ENCODE assay signal across 13 cellular contexts in genomic region chr1:53107570-53108322, GRCh38. TPM values are rescaled to one million over a fixed set of nuclear protein-coding genes. Genes with fewer than 3 reads are reported as not detected.
DNase-seq lines count a peak whose midpoint lies in the region; ATAC-seq and TF ChIP-seq lines count a peak whose summit lies in the region.
"Had no signal": no experiment of that assay in that cellular context is flagged by ENCODE, and none has a peak within 500 bp of the region (broad histone marks: within the 10 kb centered on the region; RNA-seq: fewer than 3 reads in every experiment).

No MANE protein-coding gene starts in this region.

- no peaks in the 10 kb centered on the region for H3K9me3 ChIP-seq in SK-N-SH
- peaks cover 0 to 9% (median 0%) of the 10 kb centered on the region in 11 donors for H3K9me3 ChIP-seq in heart right ventricle

- H3K9me2 ChIP-seq in SK-N-SH: no peaks in the 10 kb centered on the region

- H3K27me3 Mint-ChIP-seq in chondrocyte (ENCODE audit: low read depth): no peaks in the 10 kb centered on the region

- no peak overlapping the region for H3K4me3 Mint-ChIP-seq in chondrocyte (ENCODE audit: unreplicated experiment)
- H3K4me3 Mint-ChIP-seq in stimulated activated effector memory CD8-positive, alpha-beta T cell treated with anti-CD3 and anti-CD28 coated beads, Interleukin-12 subunit alpha, Interleukin-12 subunit beta, amount 100 ng/mL, for 72 hours: no peak overlapping the region

- peaks cover 48% of the 10 kb centered on the region for H3K4me1 Mint-ChIP-seq in chondrocyte (ENCODE audit: low read depth)
- peaks cover 42% of the 10 kb centered on the region for H3K4me1 Mint-ChIP-seq in stimulated activated effector memory CD8-positive, alpha-beta T cell treated with anti-CD3 and anti-CD28 coated beads, Interleukin-12 subunit alpha, Interleukin-12 subunit beta, amount 100 ng/mL, for 72 hours

- no peaks in the 10 kb centered on the region for H3K36me3 ChIP-seq in SK-N-SH (replicated peaks in 1 of 2; ENCODE audit: control insufficient read depth in 1 of 2, insufficient read depth in 2 of 2, low read length in 1 of 2)
- H3K36me3 ChIP-seq in heart right ventricle: no peaks in the 10 kb centered on the region

- H3K4me1 ChIP-seq in SK-N-SH (ENCODE audit: control insufficient read depth in 1 of 2, insufficient read depth in 2 of 2, low read depth in 1 of 2, low read length in 1 of 2) (peaks cover 13 to 17% of the 10 kb centered on the region in 2 experiments; a peak in 2 of 4 replicates), heart right ventricle (peaks cover 11 to 52% (median 30%) of the 10 kb centered on the region in 9 donors)

- no peaks in the 10 kb centered on the region for H3K27me3 ChIP-seq in SK-N-SH (ENCODE audit: insufficient read depth)
- no peaks in the 10 kb centered on the region for H3K27me3 ChIP-seq in heart right ventricle

- H3K4me2 ChIP-seq in SK-N-SH: no peak overlapping the region

- TF ChIP-seq CTCF in SK-N-SH (IDR thresholded peaks at IDR 0.05) (no peak), chondrocyte (IDR thresholded peaks at IDR 0.05) (no peak), heart right ventricle (IDR thresholded peaks at IDR 0.05) (no peak)

- H3K36me3 Mint-ChIP-seq in chondrocyte (ENCODE audit: low read depth): peaks cover 15% of the 10 kb centered on the region
- no peaks in the 10 kb centered on the region for H3K36me3 Mint-ChIP-seq in stimulated activated effector memory CD8-positive, alpha-beta T cell treated with anti-CD3 and anti-CD28 coated beads, Interleukin-12 subunit alpha, Interleukin-12 subunit beta, amount 100 ng/mL, for 72 hours

- H2AFZ ChIP-seq in SK-N-SH (ENCODE audit: low read depth): no peak overlapping the region

- H3K27ac ChIP-seq in SK-N-SH (ENCODE audit: low read depth in 2 of 2, low read length in 1 of 2): peak overlapping the region in 1 of 2 experiments; percentile 67; a peak in 2 of 4 replicates
- no peak overlapping the region for H3K27ac ChIP-seq in heart right ventricle

- no peaks in the 10 kb centered on the region for H4K20me1 ChIP-seq in SK-N-SH (ENCODE audit: insufficient read depth)

- H3K9me3 Mint-ChIP-seq in chondrocyte (ENCODE audit: low read depth): peaks cover 18% of the 10 kb centered on the region
- H3K9me3 Mint-ChIP-seq in stimulated activated effector memory CD8-positive, alpha-beta T cell treated with anti-CD3 and anti-CD28 coated beads, Interleukin-12 subunit alpha, Interleukin-12 subunit beta, amount 100 ng/mL, for 72 hours: no peaks in the 10 kb centered on the region

- POLR2A ChIA-PET in SK-N-SH (lab: Yijun Ruan, JAX): no interaction called here

- intact Hi-C loops in heart right ventricle (cut with DNase I): no loop called here

- peak in 1 of 2 experiments; percentile 30; a peak in 1 of 4 replicates for TF ChIP-seq EP300 in SK-N-SH (IDR thresholded peaks at IDR 0.05; ENCODE audit: borderline replicate concordance in 1 of 2, low read depth in 1 of 2, low read length in 1 of 2)

- no peak overlapping the region for H3K9ac ChIP-seq in SK-N-SH

- H3K79me2 ChIP-seq in SK-N-SH (ENCODE audit: insufficient read depth): no peaks in the 10 kb centered on the region

- peak overlapping the region; percentile 52 for H3K27ac Mint-ChIP-seq in chondrocyte (ENCODE audit: unreplicated experiment)
- peak overlapping the region; percentile 4 for H3K27ac Mint-ChIP-seq in stimulated activated effector memory CD8-positive, alpha-beta T cell treated with anti-CD3 and anti-CD28 coated beads, Interleukin-12 subunit alpha, Interleukin-12 subunit beta, amount 100 ng/mL, for 72 hours

- DNase-seq in SK-N-SH (no peak), NCI-H345 (lab: John Stamatoyannopoulos, UW) (peak; percentile 53), chondrocyte (ENCODE audit: low spot score) (no peak), pons (ENCODE audit: low spot score) (no peak), heart right ventricle (no peak)
- DNase-seq in stimulated activated effector memory CD8-positive, alpha-beta T cell treated with anti-CD3 and anti-CD28 coated beads, Interleukin-12 subunit alpha, Interleukin-12 subunit beta, amount 100 ng/mL, for 72 hours (ENCODE audit: low spot score in 2 of 2): no peak
- DNase-seq: activated CD8-positive, alpha-beta memory T cell treated with anti-CD3 and anti-CD28 coated beads, Interleukin-2, amount 50 U/mL, for 4 hours; effector CD4-positive, alpha-beta T cell; Karpas-422; kidney glomerular epithelial cell; RPMI8226 had no signal

- WGBS in SK-N-SH (ENCODE audit: low lambda C conversion rate): 73% methylated on average over 15 of the region's 15 CpGs
- WGBS in heart right ventricle, 2 donors: 77% methylated on average over 15 of the region's 15 CpGs

- no peak; the same call in 2 of the 3 replicates for ATAC-seq in SK-N-SH treated with all-trans-retinoic acid at 6 μM for 48 hours
- peak; percentile 24 for ATAC-seq in stimulated activated effector memory CD8-positive, alpha-beta T cell treated with anti-CD3 and anti-CD28 coated beads, Interleukin-12 subunit alpha, Interleukin-12 subunit beta, amount 100 ng/mL, for 72 hours
- no peak for ATAC-seq in GM21423 (IDR thresholded peaks at IDR 0.05; ENCODE audit: unreplicated experiment)
- no peak for ATAC-seq in heart right ventricle

- H3F3A ChIP-seq in SK-N-SH (replicated peaks; ENCODE audit: insufficient read depth): no peaks in the 10 kb centered on the region

- CTCF ChIA-PET in SK-N-SH (lab: Yijun Ruan, JAX): interaction anchor here (1.3 to 1.5 kb wide), 3 partner anchors 19 to 74 kb away, joined by 4 read pairs; no protein-coding TSS in a partner anchor

- no peak for TF ChIP-seq RAD21 in SK-N-SH (IDR thresholded peaks at IDR 0.05; ENCODE audit: low read length)

- H3K4me3 ChIP-seq in SK-N-SH (ENCODE audit: low read depth in 2 of 2, low read length in 1 of 2) (no peak overlapping the region), heart right ventricle (no peak overlapping the region)

TF ChIP-seq in SK-N-SH, 30 proteins besides CTCF, POLR2A, EP300 and RAD21:
- TF ChIP-seq GABPA (IDR thresholded peaks at IDR 0.05; ENCODE audit: low read depth): no peak
- peak; percentile 75 for TF ChIP-seq TCF12 (IDR thresholded peaks at IDR 0.05)
- TF ChIP-seq PBX3 (IDR thresholded peaks at IDR 0.05): peak; percentile 66
- no peak; the same call in 1 of the 2 replicates for TF ChIP-seq JUND (IDR thresholded peaks at IDR 0.05)
- no peak; the same call in 1 of the 2 replicates for TF ChIP-seq POLR2AphosphoS5 (IDR thresholded peaks at IDR 0.05; ENCODE audit: low read depth, low read length)

TF ChIP-seq in SK-N-SH treated with all-trans-retinoic acid at 6 μM for 48 hours, 23 proteins besides CTCF, POLR2A, EP300 and RAD21:
- no peak for TF ChIP-seq OSR1 (CRISPR knock-in tag; IDR thresholded peaks at IDR 0.05)
- no peak for TF ChIP-seq ZFP30 (CRISPR knock-in tag; IDR thresholded peaks at IDR 0.05)
- no peak for TF ChIP-seq ZNF70 (CRISPR knock-in tag; IDR thresholded peaks at IDR 0.05)

RNA-seq across cellular contexts. Expression of gene SLC1A7, which starts 34.7 kb away (rescaled TPM):
- not detected in 2 replicates for polyA plus RNA-seq in SK-N-SH (2012; rRNA removed)
- polyA plus RNA-seq in SK-N-SH (2012; cell fraction: cytosol; rRNA removed): not detected in 2 replicates
- 0.02 and 0.04 TPM in 2 replicates for polyA plus RNA-seq in SK-N-SH (2012; cell fraction: nucleus; rRNA removed)
- total RNA-seq in chondrocyte: not detected in 3 replicates
- total RNA-seq in heart right ventricle: 1 to 10 TPM in 1 of 10 donors, under 1 TPM in 9; 0.12 to 2.0 (median 0.42) TPM
- polyA plus RNA-seq in heart right ventricle: under 1 TPM; 0.04 to 0.66 TPM

RNA-seq across cellular contexts. Expression of gene PODN, which starts 45.7 kb away (rescaled TPM):
- polyA plus RNA-seq in SK-N-SH (2012; rRNA removed) (2.0 and 2.9 TPM in 2 replicates), heart right ventricle (10 to 100 TPM; 11.4 to 17.3 TPM)
- 1.2 and 2.7 TPM in 2 replicates for polyA plus RNA-seq in SK-N-SH (2012; cell fraction: cytosol; rRNA removed)
- polyA plus RNA-seq in SK-N-SH (2012; cell fraction: nucleus; rRNA removed): 6.3 TPM in 2 replicates
- total RNA-seq in chondrocyte (4.1 to 9.3 TPM (median 9.2 TPM) in 3 replicates), heart right ventricle (10 to 100 TPM; 11.2 to 27.4 (median 15.4) TPM)
